ENCODE assay signal across 17 cellular contexts in the genomic region with DNA sequence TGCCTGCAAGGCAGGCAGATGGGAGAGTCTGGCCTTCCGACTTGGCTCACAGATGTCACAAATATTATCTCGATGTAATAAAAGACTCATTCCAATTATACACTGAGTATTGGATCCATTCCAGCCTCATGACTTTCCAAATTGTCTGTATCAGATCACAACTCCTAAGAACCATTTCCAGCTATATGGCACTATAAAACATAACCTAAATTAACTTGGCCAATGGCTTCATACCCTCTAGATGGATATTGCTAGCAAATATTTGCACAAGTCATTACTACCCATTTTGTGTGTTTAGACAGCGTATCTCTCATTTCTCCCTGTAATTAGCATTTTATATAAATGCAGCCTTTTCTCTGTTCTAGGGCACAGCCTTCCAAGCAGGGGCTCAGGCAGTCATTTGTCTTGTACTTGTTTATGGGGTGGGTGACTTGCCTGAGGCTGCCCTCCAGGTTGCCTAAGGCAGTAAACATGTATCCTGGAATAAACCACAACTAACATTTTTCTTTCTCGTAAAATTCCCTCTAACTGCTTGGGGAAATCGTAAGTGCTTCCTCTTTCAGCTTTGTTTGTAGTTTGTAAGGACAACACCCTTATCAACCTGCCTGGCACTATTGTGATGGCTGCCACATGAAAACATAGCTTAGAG.
DNase-seq lines count a peak whose midpoint lies in the region; TF ChIP-seq lines count a peak whose summit lies in the region.
"Had no signal": no experiment of that assay in that cellular context is flagged by ENCODE, and none has a peak within 500 bp of the region (broad histone marks: within the 10 kb centered on the region; RNA-seq: fewer than 3 reads in every experiment).

No MANE protein-coding gene starts in this region.

- no peak for TF ChIP-seq POLR2A in prostate gland (IDR thresholded peaks at IDR 0.05)

- H3K4me1 ChIP-seq in prostate gland (replicated peaks): no peaks in the 10 kb centered on the region
- H3K4me1 ChIP-seq: neural progenitor cell, stomach had no signal

- H3K27ac ChIP-seq in prostate gland: no peak overlapping the region
- H3K27ac ChIP-seq: C4-2B, neural progenitor cell, stomach had no signal

- 5% methylated on average over 5 of the region's 5 CpGs for WGBS in prostate gland

- H3K4me3 ChIP-seq in prostate gland (no peak overlapping the region), H7 (ENCODE audit: insufficient read depth, low read depth, low read length) (no peak overlapping the region)
- H3K4me3 ChIP-seq: neural progenitor cell, stomach had no signal

- no peaks in the 10 kb centered on the region for H3K36me3 ChIP-seq in prostate gland
- H3K36me3 ChIP-seq in H7 (replicated peaks; ENCODE audit: control insufficient read depth, insufficient read depth, low read length): no peaks in the 10 kb centered on the region
- H3K36me3 ChIP-seq: neural progenitor cell, stomach had no signal

- no peaks in the 10 kb centered on the region for H3K9me3 ChIP-seq in prostate gland
- H3K9me3 ChIP-seq: stomach had no signal

- H3K27me3 ChIP-seq in prostate gland (replicated peaks; ENCODE audit: insufficient read depth): no peaks in the 10 kb centered on the region
- H3K27me3 ChIP-seq in H7 (ENCODE audit: control insufficient read depth, insufficient read depth, low read length): no peaks in the 10 kb centered on the region
- H3K27me3 ChIP-seq: neural progenitor cell had no signal

- TF ChIP-seq CTCF in prostate gland (IDR thresholded peaks at IDR 0.05): no peak

- peak; percentile 78 for DNase-seq in NCI-H510A treated with DMSO at 0.1 percent for 48 hours (lab: John Stamatoyannopoulos, UW)
- no peak for DNase-seq in NCI-H510A (lab: John Stamatoyannopoulos, UW)
- DNase-seq in NCI-H2029 (lab: John Stamatoyannopoulos, UW): peak; percentile 87
- peak; percentile 99 for DNase-seq in NCI-H748 (lab: John Stamatoyannopoulos, UW; ENCODE audit: unreplicated experiment)
- peak; percentile 12 for DNase-seq in prostate gland (ENCODE audit: low spot score)
- no peak for DNase-seq in NCI-H187 treated with DMSO at 0.1 percent for 48 hours (lab: John Stamatoyannopoulos, UW)
- DNase-seq in posterior cingulate gyrus: no peak
- no peak for DNase-seq in H7
- DNase-seq: 8988T; activated CD8-positive, alpha-beta T cell treated with anti-CD3 and anti-CD28 coated beads for 36 hours; caudate nucleus; hypothalamus; midbrain; retina; stomach had no signal

- intact Hi-C loops in prostate gland (cut with DNase I) (no loop called here), posterior cingulate gyrus (cut with DNase I) (no loop called here)

Comparison
In these comparisons a context has a peak if more than half of its experiments do, and no peak if none do; other contexts are left out.
1. DNase-seq: peak in NCI-H510A treated with DMSO at 0.1 percent for 48 hours (single experiment), NCI-H2029 (single experiment), NCI-H748 (single experiment) and prostate gland (single experiment); none in NCI-H510A (single experiment), NCI-H187 treated with DMSO at 0.1 percent for 48 hours (single experiment), posterior cingulate gyrus (0 of 10) and H7 (single experiment).